Comparison of ENCODE assay signal across 10 cellular contexts in the genomic region with DNA sequence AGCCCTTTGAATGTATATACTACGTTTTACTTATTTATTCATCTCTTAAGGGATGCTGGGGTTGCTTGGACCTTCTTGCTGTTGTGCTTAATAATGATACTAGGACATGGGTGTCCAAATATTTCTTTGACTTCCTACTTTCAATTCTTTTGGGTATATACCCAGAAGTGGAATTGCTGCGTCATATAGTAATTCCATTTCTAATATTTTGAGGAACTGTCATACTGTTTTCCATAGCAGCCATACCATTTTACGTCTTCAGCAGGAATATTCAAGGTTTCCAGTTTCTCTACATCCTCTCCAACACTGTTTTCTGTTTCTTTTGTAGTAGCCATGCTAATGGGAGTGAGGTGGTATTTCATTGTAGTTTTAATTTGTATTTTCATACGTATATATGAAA. TPM values are rescaled to one million over a fixed set of nuclear protein-coding genes. Genes with fewer than 3 reads are reported as not detected.
A peak's percentile ranks its signal among the peaks of the same experiment; 100 is the strongest.
DNase-seq lines count a peak whose midpoint lies in the region; ATAC-seq and TF ChIP-seq lines count a peak whose summit lies in the region.
"Had no signal": no experiment of that assay in that cellular context is flagged by ENCODE, and none has a peak within 500 bp of the region (broad histone marks: within the 10 kb centered on the region; RNA-seq: fewer than 3 reads in every experiment).

No MANE protein-coding gene starts in this region.

- H3K36me3 Mint-ChIP-seq in activated T-cell treated with anti-CD3 and anti-CD28 coated beads, Interleukin-2, amount 50 U/mL, for 4 hours (ENCODE audit: insufficient read depth) = peaks cover 7% of the 10 kb centered on the region
- no peaks in the 10 kb centered on the region for H3K36me3 Mint-ChIP-seq in effector memory CD8-positive, alpha-beta T cell (ENCODE audit: insufficient read depth)

- H3K27me3 ChIP-seq in thoracic aorta (replicated peaks; ENCODE audit: insufficient read depth) = no peaks in the 10 kb centered on the region

- H3K4me3 ChIP-seq in thoracic aorta = peak overlapping the region; percentile 57

- H3K4me1 Mint-ChIP-seq in activated T-cell treated with anti-CD3 and anti-CD28 coated beads, Interleukin-2, amount 50 U/mL, for 4 hours (ENCODE audit: low read depth) = peaks cover 55% of the 10 kb centered on the region
- peaks cover 48 to 50% of the 10 kb centered on the region in 2 donors for H3K4me1 Mint-ChIP-seq in effector memory CD8-positive, alpha-beta T cell (ENCODE audit: low read depth in 2 of 2)

- no peak for ATAC-seq in activated T-cell treated with anti-CD3 and anti-CD28 coated beads, Interleukin-2, amount 50 U/mL, for 4 hours
- ATAC-seq in HG03520 (IDR thresholded peaks at IDR 0.05; ENCODE audit: unreplicated experiment) (peak; percentile 40), thoracic aorta (ENCODE audit: insufficient number of reproducible peaks, low FRiP score, low read depth) (no peak)
- peak; percentile 18 for ATAC-seq in effector memory CD8-positive, alpha-beta T cell (replicated peaks)

- no peak for TF ChIP-seq CTCF in thoracic aorta (IDR thresholded peaks at IDR 0.05)

- H3K36me3 ChIP-seq in thoracic aorta = no peaks in the 10 kb centered on the region

- H3K4me3 Mint-ChIP-seq in activated T-cell treated with anti-CD3 and anti-CD28 coated beads, Interleukin-2, amount 50 U/mL, for 4 hours = peak overlapping the region; percentile 23
- H3K4me3 Mint-ChIP-seq in effector memory CD8-positive, alpha-beta T cell = peak overlapping the region; percentile 23 to 43
- H3K4me3 Mint-ChIP-seq: activated naive CD8-positive, alpha-beta T cell had no signal

- no peaks in the 10 kb centered on the region for H3K9me3 ChIP-seq in thoracic aorta

- no peak for DNase-seq in activated T-cell treated with anti-CD3 and anti-CD28 coated beads, Interleukin-2, amount 50 U/mL, for 4 hours
- DNase-seq in activated T-cell treated with anti-CD3 and anti-CD28 coated beads, Interleukin-2, amount 50 U/mL, for 48 hours = no peak
- no peak for DNase-seq in effector memory CD8-positive, alpha-beta T cell
- DNase-seq in thoracic aorta (ENCODE audit: low spot score) (no peak), NCI-H1694 (lab: John Stamatoyannopoulos, UW) (no peak), GM19240 (ENCODE audit: insufficient read length, low spot score) (no peak)
- no peak for DNase-seq in activated effector memory CD4-positive, alpha-beta T cell treated with Interleukin-2 at 50 U/mL for 16 hours

- peaks cover 29 to 30% of the 10 kb centered on the region in 2 donors for H3K4me1 ChIP-seq in thoracic aorta (ENCODE audit: control insufficient read depth in 1 of 2, low read depth in 2 of 2)

- H3K27me3 Mint-ChIP-seq in activated T-cell treated with anti-CD3 and anti-CD28 coated beads, Interleukin-2, amount 50 U/mL, for 4 hours (ENCODE audit: low read depth) = no peaks in the 10 kb centered on the region
- no peaks in the 10 kb centered on the region for H3K27me3 Mint-ChIP-seq in effector memory CD8-positive, alpha-beta T cell
- H3K27me3 Mint-ChIP-seq: activated naive CD8-positive, alpha-beta T cell had no signal

- H3K9me3 Mint-ChIP-seq in activated T-cell treated with anti-CD3 and anti-CD28 coated beads, Interleukin-2, amount 50 U/mL, for 4 hours = no peaks in the 10 kb centered on the region
- no peaks in the 10 kb centered on the region for H3K9me3 Mint-ChIP-seq in effector memory CD8-positive, alpha-beta T cell

- peak overlapping the region in 1 of 2 donors; percentile 54 for H3K27ac ChIP-seq in thoracic aorta
- H3K27ac ChIP-seq: C4-2B had no signal

- peak overlapping the region; percentile 65 to 79 for H3K27ac Mint-ChIP-seq in effector memory CD8-positive, alpha-beta T cell
- H3K27ac Mint-ChIP-seq: activated naive CD8-positive, alpha-beta T cell had no signal

RNA-seq across cellular contexts. Expression of gene KAT2B, which starts 21.1 kb away (rescaled TPM):
- total RNA-seq in activated T-cell treated with anti-CD3 and anti-CD28 coated beads, Interleukin-2, amount 50 U/mL, for 4 hours = 10 to 100 TPM; 11.5 to 28.0 (median 18.9) TPM
- 10 to 100 TPM; 48.0 to 72.8 TPM for total RNA-seq in thoracic aorta

RNA-seq across cellular contexts. Expression of gene PP2D1, which starts 49.3 kb away (rescaled TPM):
- total RNA-seq in activated T-cell treated with anti-CD3 and anti-CD28 coated beads, Interleukin-2, amount 50 U/mL, for 4 hours = not detected
- total RNA-seq in thoracic aorta = not detected

Comparison
In these comparisons a context has a peak if more than half of its experiments do, and no peak if none do; other contexts are left out.
1. ATAC-seq: peak in HG03520 (single experiment) and effector memory CD8-positive, alpha-beta T cell (single experiment); none in activated T-cell treated with anti-CD3 and anti-CD28 coated beads, Interleukin-2, amount 50 U/mL, for 4 hours (0 of 2) and thoracic aorta (single experiment).